ENCODE assay signal across 8 cellular contexts in the genomic region with DNA sequence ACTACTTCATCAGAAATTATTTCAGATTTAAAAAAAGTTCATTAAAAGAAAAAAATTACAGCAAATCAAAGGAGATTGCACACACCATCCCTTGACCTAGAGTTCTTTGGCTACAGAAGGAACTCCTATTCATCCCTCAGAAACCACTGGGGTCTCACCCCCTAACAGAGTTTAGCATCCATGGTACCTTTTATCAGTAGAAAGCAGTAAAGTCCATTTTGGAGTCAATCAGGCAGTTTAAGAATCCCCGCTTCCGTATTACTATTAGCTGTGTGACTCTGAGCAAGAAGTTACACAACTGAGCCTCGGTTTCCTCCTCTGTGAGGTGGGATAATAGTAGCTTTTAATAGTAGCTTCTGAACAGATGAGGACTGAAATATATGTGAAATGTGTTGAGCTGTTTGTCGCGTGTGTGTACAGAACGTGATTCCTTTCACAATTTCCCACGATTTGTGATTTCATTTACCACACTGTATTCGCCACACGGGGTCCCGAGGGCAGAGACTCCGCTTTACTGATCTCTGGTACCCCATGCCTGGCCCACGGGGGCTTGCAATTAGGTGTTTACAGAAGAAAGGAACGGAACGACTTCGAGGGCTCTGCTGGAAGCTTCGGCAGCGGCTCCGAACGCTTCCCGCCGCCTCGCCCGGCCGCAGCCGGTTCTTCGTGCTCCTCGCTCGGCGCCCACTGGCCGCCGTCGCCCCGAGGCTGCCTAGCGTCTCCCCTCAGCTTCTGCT.
DNase-seq lines count a peak whose midpoint lies in the region; ATAC-seq, FAIRE-seq and TF ChIP-seq lines count a peak whose summit lies in the region.

No MANE protein-coding gene starts in this region.

- TF ChIP-seq CTCF in NB4 (IDR thresholded peaks at IDR 0.05; ENCODE audit: low read depth, low read length): no peak

- no peak for TF ChIP-seq POLR2A in NB4 (IDR thresholded peaks at IDR 0.05; ENCODE audit: extremely low read depth, insufficient read length)

- no peaks in the 10 kb centered on the region for H3K9me3 ChIP-seq in small intestine (ENCODE audit: control insufficient read depth, low read depth)

- DNase-seq in NB4 (ENCODE audit: low read depth) (no peak), small intestine (no peak), DMS153 (lab: John Stamatoyannopoulos, UW) (no peak), MV-4-11 (lab: John Stamatoyannopoulos, UW) (no peak)

- no peaks in the 10 kb centered on the region for H3K27me3 ChIP-seq in small intestine (ENCODE audit: control insufficient read depth in 2 of 2, insufficient read depth in 2 of 2, low read length in 2 of 2)

- H3K4me3 ChIP-seq in NB4 (ENCODE audit: low read depth, low read length) (peak overlapping the region; percentile 21), iPS-11a (ENCODE audit: low read depth, low read length) (peak overlapping the region; percentile 45), small intestine (ENCODE audit: low read depth in 1 of 2, low read length in 2 of 2) (peak overlapping the region; percentile 50 to 52)

- ATAC-seq in GM18511 (IDR thresholded peaks at IDR 0.05; ENCODE audit: unreplicated experiment) (peak; percentile 26), GM21786 (IDR thresholded peaks at IDR 0.05; ENCODE audit: unreplicated experiment) (no peak)

- FAIRE-seq in small intestine (lab: Jason Lieb, UNC): no peak

- WGBS in adipose tissue, 3 donors: 7 to 8% (median 7%) methylated on average over 27 to 34 of the region's 34 CpGs
- 9 to 13% (median 12%) methylated on average over 25 to 34 of the region's 34 CpGs for WGBS in small intestine, 3 donors

- H3K36me3 ChIP-seq in small intestine (ENCODE audit: control insufficient read depth in 2 of 2, insufficient read depth in 2 of 2, low read length in 2 of 2): no peaks in the 10 kb centered on the region

- peak overlapping the region; percentile 65 for H3K27ac ChIP-seq in adipose tissue (ENCODE audit: low read depth, low read length)
- H3K27ac ChIP-seq in small intestine (ENCODE audit: low read depth in 1 of 2, low read length in 1 of 2): peak overlapping the region; percentile 24 to 81

- peaks cover 3 to 4% of the 10 kb centered on the region in 2 donors for H3K4me1 ChIP-seq in small intestine (ENCODE audit: control insufficient read depth in 2 of 2, insufficient read depth in 1 of 2, low read depth in 1 of 2, low read length in 1 of 2)
